Comparison of ENCODE assay signal across 21 cellular contexts in genomic region chr18:53375641-53376040, GRCh38.
DNase-seq lines count a peak whose midpoint lies in the region; ATAC-seq and TF ChIP-seq lines count a peak whose summit lies in the region.
"Had no signal": no experiment of that assay in that cellular context is flagged by ENCODE, and none has a peak within 500 bp of the region (broad histone marks: within the 10 kb centered on the region; RNA-seq: fewer than 3 reads in every experiment).

No MANE protein-coding gene starts in this region.

- H2BK120ac ChIP-seq in mesendoderm (ENCODE audit: low read depth, low read length) = no peak overlapping the region

- no peaks in the 10 kb centered on the region for H3K9me2 ChIP-seq in hepatocyte (replicated peaks; ENCODE audit: insufficient read depth)

- H3K27me3 ChIP-seq in hepatocyte (no peaks in the 10 kb centered on the region), mesendoderm (ENCODE audit: insufficient read depth, low read length, poor library complexity) (no peaks in the 10 kb centered on the region)
- H3K27me3 ChIP-seq: body of pancreas, Peyer's patch, sigmoid colon, tibial nerve had no signal

- no peak overlapping the region for H3K4ac ChIP-seq in mesendoderm (ENCODE audit: low read depth, low read length)

- H4K8ac ChIP-seq in mesendoderm (ENCODE audit: low read depth, low read length) = no peak overlapping the region

- H3K4me1 ChIP-seq in hepatocyte (ENCODE audit: insufficient read depth) = no peaks in the 10 kb centered on the region
- no peaks in the 10 kb centered on the region for H3K4me1 ChIP-seq in mesendoderm (ENCODE audit: control insufficient read depth, low read depth, low read length)
- H3K4me1 ChIP-seq: body of pancreas, Peyer's patch, sigmoid colon, tibial nerve had no signal

- no peak overlapping the region for H2BK15ac ChIP-seq in mesendoderm (replicated peaks; ENCODE audit: low read depth)

- peak; percentile 56 for DNase-seq in H4 (ENCODE audit: low spot score)
- DNase-seq in NCI-H146 (lab: John Stamatoyannopoulos, UW) = peak; percentile 27
- peak; percentile 32 for DNase-seq in hepatocyte (ENCODE audit: low spot score)
- DNase-seq in mesendoderm = peak; percentile 2
- no peak for DNase-seq in ecto neural progenitor cell (ENCODE audit: low spot score)
- no peak for DNase-seq in NCI-H82 treated with DMSO at 0.1 percent for 48 hours (lab: John Stamatoyannopoulos, UW; ENCODE audit: unreplicated experiment)
- DNase-seq: activated CD4-positive, alpha-beta memory T cell treated with anti-CD3 and anti-CD28 coated beads for 36 hours; activated effector memory CD4-positive, alpha-beta T cell treated with anti-CD3 and anti-CD28 coated beads, Interleukin-2, amount 50 U/mL, for 16 hours; activated naive CD8-positive, alpha-beta T cell treated with anti-CD3 and anti-CD28 coated beads, Interleukin-2, amount 50 U/mL, for 24 hours; cerebellar nuclear complex; GM23248; KG1; NCI-H446; Peyer's patch; SIG-M5; sigmoid colon; stimulated activated naive CD8-positive, alpha-beta T cell treated with anti-CD3 and anti-CD28 coated beads, Interleukin-15, Interleukin-2, amounts not matched to agents 100 U/mL and 50 U/mL, for 24 hours had no signal

- no peak overlapping the region for H2AFZ ChIP-seq in hepatocyte
- H2AFZ ChIP-seq: GM23248 had no signal

- H3K79me2 ChIP-seq in hepatocyte (no peaks in the 10 kb centered on the region), mesendoderm (ENCODE audit: control insufficient read depth, insufficient read depth, low read length) (no peaks in the 10 kb centered on the region)

- H3K27ac ChIP-seq in hepatocyte (no peak overlapping the region), mesendoderm (ENCODE audit: low read depth, low read length) (no peak overlapping the region)
- H3K27ac ChIP-seq: body of pancreas, GM23248, Peyer's patch, sigmoid colon, tibial nerve had no signal

- H3K4me3 ChIP-seq in hepatocyte (no peak overlapping the region), mesendoderm (ENCODE audit: low read length) (no peak overlapping the region)
- H3K4me3 ChIP-seq: body of pancreas, GM23248, Peyer's patch, sigmoid colon, tibial nerve had no signal

- TF ChIP-seq CTCF in hepatocyte (IDR thresholded peaks at IDR 0.05; ENCODE audit: poor library complexity) = no peak

- no peak overlapping the region for H3K18ac ChIP-seq in mesendoderm (ENCODE audit: low read length)

- no peaks in the 10 kb centered on the region for H3K79me1 ChIP-seq in mesendoderm (ENCODE audit: low read length)

- H3K4me2 ChIP-seq in hepatocyte (no peak overlapping the region), mesendoderm (ENCODE audit: low read length) (no peak overlapping the region)

- no peak overlapping the region for H3K23ac ChIP-seq in mesendoderm (ENCODE audit: low read length)

- H3K9ac ChIP-seq in mesendoderm (ENCODE audit: low read length) = no peak overlapping the region
- H3K9ac ChIP-seq: GM23248 had no signal

- 41% methylated on average over 2 of the region's 2 CpGs for WGBS in hepatocyte (ENCODE audit: low lambda C conversion rate, missing lambda C conversion rate)
- WGBS in mesendoderm (ENCODE audit: extremely low coverage, insufficient coverage, low lambda C conversion rate) = no CpG with 5 or more reads among the region's 2 CpGs

- H3K36me3 ChIP-seq in hepatocyte (replicated peaks; ENCODE audit: insufficient read depth, low read depth) = no peaks in the 10 kb centered on the region
- no peaks in the 10 kb centered on the region for H3K36me3 ChIP-seq in mesendoderm (ENCODE audit: control insufficient read depth, insufficient read depth, low read length)
- H3K36me3 ChIP-seq: Peyer's patch, sigmoid colon, tibial nerve had no signal

- H3K56ac ChIP-seq in mesendoderm (ENCODE audit: low read length) = no peak overlapping the region

- no peak overlapping the region for H2BK5ac ChIP-seq in mesendoderm (ENCODE audit: low read length)

- no peaks in the 10 kb centered on the region for H4K20me1 ChIP-seq in hepatocyte (ENCODE audit: insufficient read depth, poor library complexity, severe bottlenecking)

- H3K9me3 ChIP-seq in hepatocyte (ENCODE audit: low read depth) = no peaks in the 10 kb centered on the region
- H3K9me3 ChIP-seq: body of pancreas, Peyer's patch, sigmoid colon, tibial nerve had no signal

- ATAC-seq in GM19467 (IDR thresholded peaks at IDR 0.05; ENCODE audit: unreplicated experiment) = no peak
- no peak for ATAC-seq in HG02970 (IDR thresholded peaks at IDR 0.05; ENCODE audit: low FRiP score, unreplicated experiment)
- ATAC-seq: activated naive CD8-positive, alpha-beta T cell treated with anti-CD3 and anti-CD28 coated beads, Interleukin-2, amount 50 U/mL, for 24 hours; body of pancreas; stimulated activated naive CD8-positive, alpha-beta T cell treated with anti-CD3 and anti-CD28 coated beads, Interleukin-15, Interleukin-2, amounts not matched to agents 100 U/mL and 50 U/mL, for 24 hours had no signal

- H4K5ac ChIP-seq in mesendoderm (ENCODE audit: low read length) = no peak overlapping the region

- no peak overlapping the region for H2AK5ac ChIP-seq in mesendoderm (ENCODE audit: low read length)

Comparison
In these comparisons a context has a peak if more than half of its experiments do, and no peak if none do; other contexts are left out.
1. DNase-seq: peak in H4 (single experiment), NCI-H146 (single experiment), hepatocyte (single experiment) and mesendoderm (single experiment); none in ecto neural progenitor cell (single experiment) and NCI-H82 treated with DMSO at 0.1 percent for 48 hours (single experiment).